In the genomic region with DNA sequence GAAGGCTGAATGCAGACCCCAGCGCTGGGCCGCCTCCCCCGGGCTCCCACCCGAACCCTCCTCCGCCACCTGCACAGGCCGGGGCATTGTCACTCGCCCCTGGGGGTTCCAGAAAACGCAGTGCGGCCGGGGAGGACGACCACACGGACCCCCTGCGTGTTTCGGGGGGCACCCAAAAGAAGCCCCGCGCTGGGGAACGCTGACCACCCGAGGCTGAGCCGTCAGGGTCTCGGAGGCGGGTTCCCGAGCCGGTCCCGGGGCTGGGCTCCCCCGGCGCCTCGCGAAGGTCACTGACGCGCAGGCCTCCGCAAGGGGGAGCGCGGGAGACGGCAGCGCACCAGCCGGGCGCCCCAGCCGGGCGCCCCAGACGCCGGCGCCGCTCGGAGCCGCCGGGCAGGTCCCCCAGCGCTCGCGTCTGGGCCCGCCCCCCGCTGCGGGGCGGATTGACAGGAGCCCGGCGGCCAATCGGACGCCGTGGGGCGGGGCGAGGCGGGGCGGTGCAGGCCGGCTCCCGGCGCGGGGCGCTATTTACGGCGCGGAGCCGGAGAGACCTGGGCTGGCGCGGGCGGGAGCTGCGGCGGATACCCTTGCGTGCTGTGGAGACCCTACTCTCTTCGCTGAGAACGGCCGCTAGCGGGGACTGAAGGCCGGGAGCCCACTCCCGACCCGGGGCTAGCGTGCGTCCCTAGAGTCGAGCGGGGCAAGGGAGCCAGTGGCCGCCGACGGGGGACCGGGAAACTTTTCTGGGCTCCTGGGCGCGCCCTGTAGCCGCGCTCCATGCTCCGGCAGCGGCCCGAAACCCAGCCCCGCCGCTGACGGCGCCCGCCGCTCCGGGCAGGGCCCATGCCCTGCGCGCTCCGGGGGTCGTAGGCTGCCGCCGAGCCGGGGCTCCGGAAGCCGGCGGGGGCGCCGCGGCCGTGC, we compare ENCODE assay signal across 8 cellular contexts. TPM values are rescaled to one million over a fixed set of nuclear protein-coding genes. Genes with fewer than 3 reads are reported as not detected.
A peak's percentile ranks its signal among the peaks of the same experiment; 100 is the strongest.
DNase-seq lines count a peak whose midpoint lies in the region; ATAC-seq, FAIRE-seq and TF ChIP-seq lines count a peak whose summit lies in the region.

A gene with protein sequence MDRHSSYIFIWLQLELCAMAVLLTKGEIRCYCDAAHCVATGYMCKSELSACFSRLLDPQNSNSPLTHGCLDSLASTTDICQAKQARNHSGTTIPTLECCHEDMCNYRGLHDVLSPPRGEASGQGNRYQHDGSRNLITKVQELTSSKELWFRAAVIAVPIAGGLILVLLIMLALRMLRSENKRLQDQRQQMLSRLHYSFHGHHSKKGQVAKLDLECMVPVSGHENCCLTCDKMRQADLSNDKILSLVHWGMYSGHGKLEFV (plus strand): TSS at position 554 of the 921 bp plus-strand sequence. CDS start 377 bp downstream, outside the sequence.

- peak within 1 kb of the TSS; percentile 76 for H3K4me3 Mint-ChIP-seq in T-helper 1 cell treated with Interleukin-12 subunit alpha and Interleukin-12 subunit beta and Interleukin-4 antibody, amounts not matched to agents 30 μg/mL and 1 μg/mL, for 36 hours

- WGBS in right cardiac atrium, result under 1% methylated on average over 120 of the region's 120 CpGs

- H3K4me3 ChIP-seq in right cardiac atrium (ENCODE audit: low read length), result peak within 1 kb of the TSS; percentile 86

- peaks cover 84% of the 10 kb centered on the region for H3K27me3 Mint-ChIP-seq in T-helper 1 cell treated with Interleukin-12 subunit alpha and Interleukin-12 subunit beta and Interleukin-4 antibody, amounts not matched to agents 30 μg/mL and 1 μg/mL, for 36 hours (ENCODE audit: low read depth)

- no peaks in the 10 kb centered on the region for H3K27me3 ChIP-seq in right cardiac atrium (ENCODE audit: control insufficient read depth, insufficient read depth)

- no peak for TF ChIP-seq POLR2A in GM12891 (IDR thresholded peaks at IDR 0.05; ENCODE audit: low read depth, low read length)

- H3K36me3 Mint-ChIP-seq in T-helper 1 cell treated with Interleukin-12 subunit alpha and Interleukin-12 subunit beta and Interleukin-4 antibody, amounts not matched to agents 30 μg/mL and 1 μg/mL, for 36 hours (ENCODE audit: low read depth), result peaks cover 3% of the 10 kb centered on the region

- ATAC-seq in HG02623 (IDR thresholded peaks at IDR 0.05; ENCODE audit: unreplicated experiment) (peak; percentile 98), right cardiac atrium (peak; percentile 97 to 98)

- H3K4me1 Mint-ChIP-seq in T-helper 1 cell treated with Interleukin-12 subunit alpha and Interleukin-12 subunit beta and Interleukin-4 antibody, amounts not matched to agents 30 μg/mL and 1 μg/mL, for 36 hours (ENCODE audit: low read depth), result peaks cover 19% of the 10 kb centered on the region

- peaks cover 2% of the 10 kb centered on the region for H3K4me1 ChIP-seq in right cardiac atrium (ENCODE audit: control insufficient read depth, insufficient read depth, low read length)

- no peak within 1 kb of the TSS for H3K27ac Mint-ChIP-seq in T-helper 1 cell treated with Interleukin-12 subunit alpha and Interleukin-12 subunit beta and Interleukin-4 antibody, amounts not matched to agents 30 μg/mL and 1 μg/mL, for 36 hours

- no peaks in the 10 kb centered on the region for H3K9me3 Mint-ChIP-seq in T-helper 1 cell treated with Interleukin-12 subunit alpha and Interleukin-12 subunit beta and Interleukin-4 antibody, amounts not matched to agents 30 μg/mL and 1 μg/mL, for 36 hours

- H3K9me3 ChIP-seq in right cardiac atrium (ENCODE audit: control insufficient read depth, low read length), result no peaks in the 10 kb centered on the region

- H3K27ac ChIP-seq in right cardiac atrium (ENCODE audit: low read length), result peak within 1 kb of the TSS; percentile 88

- intact Hi-C loops in right cardiac atrium (cut with DNase I), result loop anchor here (2.0 to 10.0 kb wide), 3 partner anchors 218 to 315 kb away; no protein-coding TSS in a partner anchor

- peak; percentile 83 for FAIRE-seq in GM12891 (lab: Jason Lieb, UNC)
- no peak for FAIRE-seq in urothelium cell line (lab: Jason Lieb, UNC)

- DNase-seq in GM12891 (ENCODE audit: insufficient read length, low spot score) (peak; percentile 90), NCI-H1092 treated with DMSO at 0.1 percent for 48 hours (lab: John Stamatoyannopoulos, UW) (peak; percentile 83), amygdala (lab: John Stamatoyannopoulos, UW) (peak; percentile 37 to 97 (median 83)), right cardiac atrium (peak; percentile 94 to 98 (median 97)), pulmonary artery endothelial cell (ENCODE audit: low read depth, low spot score) (peak; percentile 66), urothelium cell line (ENCODE audit: low spot score) (peak; percentile 95)

TF ChIP-seq in GM12891, 5 proteins besides CTCF, POLR2A, EP300 and RAD21:
- TF ChIP-seq TAF1 (IDR thresholded peaks at IDR 0.05; ENCODE audit: low read depth, low read length) (no peak), POU2F2 (IDR thresholded peaks at IDR 0.05; ENCODE audit: low read depth, low read length) (no peak), SPI1 (IDR thresholded peaks at IDR 0.05; ENCODE audit: low read depth, low read length) (no peak), PAX5 (IDR thresholded peaks at IDR 0.05; ENCODE audit: insufficient read depth, low read length, severe bottlenecking) (no peak), POLR2AphosphoS5 (IDR thresholded peaks at IDR 0.05; ENCODE audit: low read depth, low read length) (no peak)

RNA-seq across cellular contexts. Expression of the gene that starts here (rescaled TPM):
- polyA plus RNA-seq in GM12891 (2012; ENCODE audit: low read depth, missing spikeins), result not detected
- total RNA-seq in right cardiac atrium (10 to 100 TPM; 33.3 to 45.3 (median 37.1) TPM), pulmonary artery endothelial cell (3.8 and 4.8 TPM in 2 replicates)
- 24.2 TPM for polyA plus RNA-seq in right cardiac atrium

Comparison
In these comparisons a context has a peak if more than half of its experiments do, and no peak if none do; other contexts are left out.
1. Peak in every context shown above with its lines: DNase-seq, ATAC-seq, H3K4me3 ChIP-seq and H3K27ac ChIP-seq.